In the genomic region with DNA sequence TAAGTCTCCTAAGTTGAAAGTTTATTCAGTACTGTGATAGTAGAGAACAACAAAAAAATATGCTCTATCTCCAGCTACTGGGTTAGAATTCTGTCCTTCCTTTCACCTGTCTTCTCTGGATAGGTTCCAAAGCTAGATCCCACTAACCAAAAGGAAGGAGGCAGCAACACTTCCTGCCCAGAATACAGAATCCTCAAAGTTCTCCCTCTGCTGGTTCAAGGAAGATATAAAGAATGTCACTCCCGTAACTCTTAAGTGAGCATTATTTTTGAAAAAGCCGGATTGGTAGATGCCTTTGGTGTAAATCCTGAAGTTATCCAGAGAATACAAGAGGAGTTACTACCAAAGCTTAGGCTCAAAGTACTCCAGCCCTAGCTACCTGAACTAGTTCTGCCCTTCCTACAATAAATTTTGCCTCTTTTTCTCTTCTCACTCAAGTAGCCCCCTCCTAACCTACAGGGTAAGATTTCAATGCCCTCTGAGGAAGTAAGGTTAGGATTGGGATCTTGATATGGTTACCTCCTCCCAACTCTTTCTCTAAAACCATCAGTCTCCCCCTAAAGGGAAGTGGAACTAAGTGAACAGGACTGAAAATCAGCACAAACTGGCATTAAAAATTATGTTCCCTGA, we compare ENCODE assay signal across 9 cellular contexts. TPM values are rescaled to one million over a fixed set of nuclear protein-coding genes. Genes with fewer than 3 reads are reported as not detected.
A peak's percentile ranks its signal among the peaks of the same experiment; 100 is the strongest.
DNase-seq lines count a peak whose midpoint lies in the region; TF ChIP-seq lines count a peak whose summit lies in the region.
"Had no signal": no experiment of that assay in that cellular context is flagged by ENCODE, and none has a peak within 500 bp of the region (broad histone marks: within the 10 kb centered on the region; RNA-seq: fewer than 3 reads in every experiment).

No MANE protein-coding gene starts in this region.

- no peaks in the 10 kb centered on the region for H3K27me3 Mint-ChIP-seq in type B pancreatic cell
- H3K27me3 Mint-ChIP-seq in activated CD4-positive, alpha-beta memory T cell treated with anti-CD3 and anti-CD28 coated beads, Interleukin-2, amount 10 ng/mL, durations not matched to agents 7 days and 5 days, result no peaks in the 10 kb centered on the region
- no peaks in the 10 kb centered on the region for H3K27me3 Mint-ChIP-seq in activated naive CD8-positive, alpha-beta T cell treated with anti-CD3 and anti-CD28 coated beads for 36 hours

- H3K9me3 Mint-ChIP-seq in type B pancreatic cell, result no peaks in the 10 kb centered on the region
- H3K9me3 Mint-ChIP-seq in activated CD4-positive, alpha-beta memory T cell treated with anti-CD3 and anti-CD28 coated beads, Interleukin-2, amount 10 ng/mL, durations not matched to agents 7 days and 5 days, result no peaks in the 10 kb centered on the region
- H3K9me3 Mint-ChIP-seq in activated naive CD8-positive, alpha-beta T cell treated with anti-CD3 and anti-CD28 coated beads for 36 hours, result no peaks in the 10 kb centered on the region
- H3K9me3 Mint-ChIP-seq: activated naive CD4-positive, alpha-beta T cell treated with anti-CD3 and anti-CD28 coated beads, Interleukin-2, amount 50 U/mL, for 72 hours had no signal

- DNase-seq in GM04504 (ENCODE audit: low read depth), result peak; percentile 28
- peak; percentile 41 for DNase-seq in NCI-H1092 (lab: John Stamatoyannopoulos, UW)
- DNase-seq in amniotic epithelial cell (ENCODE audit: low read depth), result peak; percentile 60
- peak; percentile 50 for DNase-seq in inferior parietal cortex (ENCODE audit: extremely low spot score)
- DNase-seq in type B pancreatic cell (ENCODE audit: extremely low spot score, unreplicated experiment), result no peak
- DNase-seq in activated CD4-positive, alpha-beta memory T cell treated with anti-CD3 and anti-CD28 coated beads, Interleukin-2, amount 10 ng/mL, durations not matched to agents 7 days and 5 days, result no peak
- no peak for DNase-seq in activated naive CD8-positive, alpha-beta T cell treated with anti-CD3 and anti-CD28 coated beads for 36 hours
- no peak for DNase-seq in central memory CD4-positive, alpha-beta T cell

- H3K36me3 Mint-ChIP-seq in type B pancreatic cell, result peaks cover 13% of the 10 kb centered on the region
- peaks cover 14% of the 10 kb centered on the region for H3K36me3 Mint-ChIP-seq in activated CD4-positive, alpha-beta memory T cell treated with anti-CD3 and anti-CD28 coated beads, Interleukin-2, amount 10 ng/mL, durations not matched to agents 7 days and 5 days (ENCODE audit: low read depth)
- H3K36me3 Mint-ChIP-seq in activated naive CD8-positive, alpha-beta T cell treated with anti-CD3 and anti-CD28 coated beads for 36 hours, result peaks cover 3% of the 10 kb centered on the region
- H3K36me3 Mint-ChIP-seq: activated naive CD4-positive, alpha-beta T cell treated with anti-CD3 and anti-CD28 coated beads, Interleukin-2, amount 50 U/mL, for 72 hours had no signal

- no peak overlapping the region for H3K27ac Mint-ChIP-seq in type B pancreatic cell
- no peak overlapping the region for H3K27ac Mint-ChIP-seq in activated CD4-positive, alpha-beta memory T cell treated with anti-CD3 and anti-CD28 coated beads, Interleukin-2, amount 10 ng/mL, durations not matched to agents 7 days and 5 days
- H3K27ac Mint-ChIP-seq in activated naive CD8-positive, alpha-beta T cell treated with anti-CD3 and anti-CD28 coated beads for 36 hours, result no peak overlapping the region
- H3K27ac Mint-ChIP-seq: activated naive CD4-positive, alpha-beta T cell treated with anti-CD3 and anti-CD28 coated beads, Interleukin-2, amount 50 U/mL, for 72 hours had no signal

- no peak overlapping the region for H3K4me3 Mint-ChIP-seq in type B pancreatic cell
- no peak overlapping the region for H3K4me3 Mint-ChIP-seq in activated CD4-positive, alpha-beta memory T cell treated with anti-CD3 and anti-CD28 coated beads, Interleukin-2, amount 10 ng/mL, durations not matched to agents 7 days and 5 days
- H3K4me3 Mint-ChIP-seq in activated naive CD8-positive, alpha-beta T cell treated with anti-CD3 and anti-CD28 coated beads for 36 hours, result no peak overlapping the region

- TF ChIP-seq CTCF in type B pancreatic cell (conservative IDR thresholded peaks at IDR 0.05), result peak; percentile 81

- POLR2A ChIA-PET in activated CD4-positive, alpha-beta memory T cell treated with anti-CD3 and anti-CD28 coated beads, Interleukin-2, amount 10 ng/mL, durations not matched to agents 7 days and 5 days (lab: Charles Lee), result no interaction called here

- CTCF ChIA-PET in activated CD4-positive, alpha-beta memory T cell treated with anti-CD3 and anti-CD28 coated beads, Interleukin-2, amount 10 ng/mL, durations not matched to agents 7 days and 5 days (lab: Charles Lee), result interaction anchor here (0.6 to 1.3 kb wide), 9 partner anchors 12 to 172 kb away, joined by 3 to 4 read pairs (median 3); no protein-coding TSS in a partner anchor

- peaks cover 7% of the 10 kb centered on the region for H3K4me1 Mint-ChIP-seq in type B pancreatic cell (ENCODE audit: unreplicated experiment)
- H3K4me1 Mint-ChIP-seq in activated CD4-positive, alpha-beta memory T cell treated with anti-CD3 and anti-CD28 coated beads, Interleukin-2, amount 10 ng/mL, durations not matched to agents 7 days and 5 days, result peaks cover 14% of the 10 kb centered on the region
- peaks cover 21% of the 10 kb centered on the region for H3K4me1 Mint-ChIP-seq in activated naive CD8-positive, alpha-beta T cell treated with anti-CD3 and anti-CD28 coated beads for 36 hours

RNA-seq across cellular contexts. Expression of a gene that starts 26.0 kb away (rescaled TPM):
- 1.1 and 2.9 TPM in 2 replicates for total RNA-seq in type B pancreatic cell (ENCODE audit: low replicate concordance)
- total RNA-seq in activated CD4-positive, alpha-beta memory T cell treated with anti-CD3 and anti-CD28 coated beads, Interleukin-2, amount 10 ng/mL, durations not matched to agents 7 days and 5 days, result under 1 TPM in 1 of 2 experiments, not detected in 1; 0.88 TPM
- 1 to 10 TPM; 1.4 to 1.5 TPM for total RNA-seq in activated naive CD8-positive, alpha-beta T cell treated with anti-CD3 and anti-CD28 coated beads for 36 hours

RNA-seq across cellular contexts. Expression of a gene that starts 34.9 kb away (rescaled TPM):
- total RNA-seq in type B pancreatic cell (ENCODE audit: low replicate concordance), result 13.3 and 23.3 TPM in 2 replicates
- total RNA-seq in activated CD4-positive, alpha-beta memory T cell treated with anti-CD3 and anti-CD28 coated beads, Interleukin-2, amount 10 ng/mL, durations not matched to agents 7 days and 5 days, result 10 to 100 TPM; 16.2 to 16.9 TPM
- 10 to 100 TPM in 1 of 2 experiments, 1 to 10 TPM in 1; 10.0 to 10.1 TPM for total RNA-seq in activated naive CD8-positive, alpha-beta T cell treated with anti-CD3 and anti-CD28 coated beads for 36 hours

RNA-seq across cellular contexts. Expression of a gene that starts 36.5 kb away (rescaled TPM):
- 0.12 TPM in 1 of 2 replicates, not detected in the other for total RNA-seq in type B pancreatic cell (ENCODE audit: low replicate concordance)
- total RNA-seq in activated CD4-positive, alpha-beta memory T cell treated with anti-CD3 and anti-CD28 coated beads, Interleukin-2, amount 10 ng/mL, durations not matched to agents 7 days and 5 days, result not detected
- not detected for total RNA-seq in activated naive CD8-positive, alpha-beta T cell treated with anti-CD3 and anti-CD28 coated beads for 36 hours
- total RNA-seq: activated naive CD4-positive, alpha-beta T cell treated with anti-CD3 and anti-CD28 coated beads, Interleukin-2, amount 50 U/mL, for 72 hours had no signal

Comparison
In these comparisons a context has a peak if more than half of its experiments do, and no peak if none do; other contexts are left out.
1. DNase-seq: peak in GM04504 (single experiment), NCI-H1092 (single experiment), amniotic epithelial cell (single experiment) and inferior parietal cortex (single experiment); none in type B pancreatic cell (single experiment), activated CD4-positive, alpha-beta memory T cell treated with anti-CD3 and anti-CD28 coated beads, Interleukin-2, amount 10 ng/mL, durations not matched to agents 7 days and 5 days (single experiment), activated naive CD8-positive, alpha-beta T cell treated with anti-CD3 and anti-CD28 coated beads for 36 hours (single experiment) and central memory CD4-positive, alpha-beta T cell (single experiment).